16 cellular contexts compared by ENCODE assay signal in the genomic region with DNA sequence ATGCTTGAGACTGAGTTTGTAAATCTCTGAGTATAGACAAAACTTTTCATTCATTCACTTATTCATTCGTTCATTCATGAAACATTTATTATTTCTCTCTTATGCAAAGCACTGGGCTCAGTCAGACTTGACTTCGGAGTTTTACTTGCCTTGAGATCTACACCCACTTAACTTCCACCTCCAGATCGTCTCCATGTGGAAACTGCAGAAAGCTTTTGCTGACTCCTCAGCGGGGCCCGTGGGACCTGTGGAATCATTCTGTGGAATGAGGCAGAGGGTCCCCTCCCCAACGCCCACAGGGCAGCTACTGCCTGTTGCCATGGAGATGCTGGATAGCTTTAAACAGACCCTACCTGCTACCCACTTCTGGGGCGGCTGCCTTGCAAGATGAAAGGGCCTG.
"Had no signal": no experiment of that assay in that cellular context is flagged by ENCODE, and none has a peak within 500 bp of the region (broad histone marks: within the 10 kb centered on the region; RNA-seq: fewer than 3 reads in every experiment).

No MANE protein-coding gene starts in this region.

- H3K9me3 ChIP-seq: SK-N-SH had no signal

- H3K27ac ChIP-seq: HL-60 had no signal

- DNase-seq: Kasumi-1, KG1, MM.1S, NCI-H1092 treated with DMSO at 0.1 percent for 48 hours, NCI-H1436, NCI-H187, NCI-H2029, NCI-H2081 treated with DMSO at 0.1 percent for 48 hours, NCI-H2227 treated with DMSO at 0.1 percent for 48 hours, NCI-H524, NCI-H526 treated with DMSO at 0.1 percent for 48 hours, NCI-H748 treated with DMSO at 0.1 percent for 48 hours, RPMI8226, SHP77, SK-N-SH had no signal

- H3K4me2 ChIP-seq: SK-N-SH had no signal

- H3K9ac ChIP-seq: SK-N-SH had no signal
